ENCODE assay signal across 14 cellular contexts in the genomic region with DNA sequence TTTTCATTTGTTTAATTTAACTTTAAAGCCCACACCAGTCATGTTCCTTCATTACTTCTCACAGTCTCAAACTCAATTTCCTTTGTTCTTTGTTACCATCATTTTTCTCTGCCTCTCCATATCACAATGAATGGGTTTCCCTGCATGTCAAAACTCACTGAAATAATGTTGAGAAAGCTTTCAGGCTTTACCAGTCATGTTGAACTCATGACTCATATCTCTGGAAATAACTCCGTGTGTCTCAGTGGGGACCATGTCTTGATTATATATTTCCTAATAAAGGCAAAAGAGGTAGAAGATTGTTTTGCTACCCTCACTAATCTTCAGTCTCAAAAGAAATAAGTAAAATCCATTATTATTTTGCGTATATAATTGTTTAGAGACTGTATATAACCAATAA.
DNase-seq lines count a peak whose midpoint lies in the region; ATAC-seq, FAIRE-seq and TF ChIP-seq lines count a peak whose summit lies in the region.
"Had no signal": no experiment of that assay in that cellular context is flagged by ENCODE, and none has a peak within 500 bp of the region (broad histone marks: within the 10 kb centered on the region; RNA-seq: fewer than 3 reads in every experiment).

No MANE protein-coding gene starts in this region.

- H3K4me1 ChIP-seq in left ventricle myocardium inferior (no peaks in the 10 kb centered on the region), thoracic aorta (ENCODE audit: control insufficient read depth in 1 of 2, low read depth in 2 of 2) (peaks cover 23 to 55% of the 10 kb centered on the region in 2 donors)

- FAIRE-seq in bronchial epithelial cell (lab: Jason Lieb, UNC): no peak

- H3K36me3 Mint-ChIP-seq in natural killer cell: no peaks in the 10 kb centered on the region
- H3K36me3 Mint-ChIP-seq: stimulated activated effector memory CD8-positive, alpha-beta T cell treated with anti-CD3 and anti-CD28 coated beads, Interleukin-12 subunit alpha, Interleukin-12 subunit beta, amount 100 ng/mL, for 72 hours had no signal

- no peaks in the 10 kb centered on the region for H3K27me3 ChIP-seq in bronchial epithelial cell (ENCODE audit: control insufficient read depth, insufficient read depth, low read length)
- no peaks in the 10 kb centered on the region for H3K27me3 ChIP-seq in left ventricle myocardium inferior (ENCODE audit: low read depth)
- H3K27me3 ChIP-seq in thoracic aorta (replicated peaks; ENCODE audit: insufficient read depth): no peaks in the 10 kb centered on the region

- ATAC-seq in thoracic aorta (ENCODE audit: insufficient number of reproducible peaks, low FRiP score, low read depth) (peak; percentile 91), natural killer cell (no peak), GM19455 (IDR thresholded peaks at IDR 0.05; ENCODE audit: unreplicated experiment) (no peak)
- ATAC-seq: stimulated activated effector memory CD8-positive, alpha-beta T cell treated with anti-CD3 and anti-CD28 coated beads, Interleukin-12 subunit alpha, Interleukin-12 subunit beta, amount 100 ng/mL, for 72 hours had no signal

- intact Hi-C loops in left ventricle myocardium inferior (cut with micrococcal nuclease) (no loop called here), natural killer cell (cut with micrococcal nuclease) (no loop called here)

- H3K27me3 Mint-ChIP-seq in natural killer cell (ENCODE audit: low read depth in 2 of 2): peaks cover 0 to 8% of the 10 kb centered on the region in 2 donors

- no peak overlapping the region for H3K4me3 Mint-ChIP-seq in natural killer cell
- H3K4me3 Mint-ChIP-seq: stimulated activated effector memory CD8-positive, alpha-beta T cell treated with anti-CD3 and anti-CD28 coated beads, Interleukin-12 subunit alpha, Interleukin-12 subunit beta, amount 100 ng/mL, for 72 hours had no signal

- no peaks in the 10 kb centered on the region for H3K4me1 Mint-ChIP-seq in natural killer cell
- H3K4me1 Mint-ChIP-seq: stimulated activated effector memory CD8-positive, alpha-beta T cell treated with anti-CD3 and anti-CD28 coated beads, Interleukin-12 subunit alpha, Interleukin-12 subunit beta, amount 100 ng/mL, for 72 hours had no signal

- H3K27ac ChIP-seq in left ventricle myocardium inferior (replicated peaks): peak overlapping the region; percentile 47
- H3K27ac ChIP-seq in thoracic aorta: peak overlapping the region; percentile 87 to 92

- DNase-seq in HS-5 (ENCODE audit: low read depth): peak; percentile 51
- DNase-seq in bronchial epithelial cell (ENCODE audit: low read depth): peak; percentile 81
- DNase-seq in left ventricle myocardium inferior: no peak
- no peak for DNase-seq in thoracic aorta (ENCODE audit: low spot score)
- DNase-seq in natural killer cell: no peak
- no peak for DNase-seq in activated T-cell treated with anti-CD3 and anti-CD28 coated beads for 4 hours
- no peak for DNase-seq in stimulated activated CD4-positive, alpha-beta T cell treated with anti-CD3 and anti-CD28 coated beads, Interleukin-4, amount 100 ng/mL, for 4 hours
- DNase-seq: activated CD4-positive, alpha-beta T cell treated with anti-CD3 and anti-CD28 coated beads for 1 hour; cortex of kidney; NCI-H1092; NCI-H526; SK-N-SH had no signal

- H3K36me3 ChIP-seq in bronchial epithelial cell (ENCODE audit: control insufficient read depth, insufficient read depth, low read length): no peaks in the 10 kb centered on the region
- H3K36me3 ChIP-seq in left ventricle myocardium inferior: no peaks in the 10 kb centered on the region
- no peaks in the 10 kb centered on the region for H3K36me3 ChIP-seq in thoracic aorta

- no peaks in the 10 kb centered on the region for H3K9me3 ChIP-seq in left ventricle myocardium inferior (replicated peaks)
- no peaks in the 10 kb centered on the region for H3K9me3 ChIP-seq in thoracic aorta
- H3K9me3 ChIP-seq: SK-N-SH had no signal

- H3K4me3 ChIP-seq in bronchial epithelial cell (ENCODE audit: low read depth, low read length) (no peak overlapping the region), left ventricle myocardium inferior (no peak overlapping the region), thoracic aorta (no peak overlapping the region)

- no peak for TF ChIP-seq CTCF in bronchial epithelial cell (IDR thresholded peaks at IDR 0.05; ENCODE audit: insufficient read depth, low read length, severe bottlenecking)
- no peak for TF ChIP-seq CTCF in left ventricle myocardium inferior (IDR thresholded peaks at IDR 0.05; ENCODE audit: borderline replicate concordance)
- no peak for TF ChIP-seq CTCF in thoracic aorta (IDR thresholded peaks at IDR 0.05)
- no peak for TF ChIP-seq CTCF in natural killer cell (IDR thresholded peaks at IDR 0.05)

- H3K9me3 Mint-ChIP-seq in natural killer cell: peaks cover 0 to 2% of the 10 kb centered on the region in 2 donors

- H3K27ac Mint-ChIP-seq in natural killer cell: no peak overlapping the region
- H3K27ac Mint-ChIP-seq: stimulated activated effector memory CD8-positive, alpha-beta T cell treated with anti-CD3 and anti-CD28 coated beads, Interleukin-12 subunit alpha, Interleukin-12 subunit beta, amount 100 ng/mL, for 72 hours had no signal

Comparison
In these comparisons a context has a peak if more than half of its experiments do, and no peak if none do; other contexts are left out.
1. DNase-seq: peak in HS-5 (single experiment) and bronchial epithelial cell (single experiment); none in left ventricle myocardium inferior (single experiment), thoracic aorta (single experiment), natural killer cell (single experiment), activated T-cell treated with anti-CD3 and anti-CD28 coated beads for 4 hours (single experiment) and stimulated activated CD4-positive, alpha-beta T cell treated with anti-CD3 and anti-CD28 coated beads, Interleukin-4, amount 100 ng/mL, for 4 hours (0 of 2).